Comparison of ENCODE assay signal across 28 cellular contexts in genomic region chr4:140622333-140622958, GRCh38. TPM values are rescaled to one million over a fixed set of nuclear protein-coding genes. Genes with fewer than 3 reads are reported as not detected.
"Had no signal": no experiment of that assay in that cellular context is flagged by ENCODE, and none has a peak within 500 bp of the region (broad histone marks: within the 10 kb centered on the region; RNA-seq: fewer than 3 reads in every experiment).

No MANE protein-coding gene starts in this region.

- H3K27me3 ChIP-seq: brain microvascular endothelial cell, cardiac muscle cell, Peyer's patch, SJSA1 had no signal

- H3K4me1 ChIP-seq: Peyer's patch, SJSA1 had no signal

- H3K36me3 Mint-ChIP-seq: activated CD8-positive, alpha-beta memory T cell treated with anti-CD3 and anti-CD28 coated beads, Interleukin-2, amount 10 ng/mL, durations not matched to agents 7 days and 5 days; activated naive CD8-positive, alpha-beta T cell had no signal

- ATAC-seq: activated CD8-positive, alpha-beta memory T cell treated with anti-CD3 and anti-CD28 coated beads, Interleukin-2, amount 10 ng/mL, durations not matched to agents 7 days and 5 days; SK-N-SH treated with all-trans-retinoic acid at 6 μM for 48 hours; T-helper 17 cell had no signal

- H3K4me3 ChIP-seq: cardiac muscle cell, Peyer's patch, SJSA1 had no signal

- H3K4me3 Mint-ChIP-seq: activated B cell treated with CpG ODN at 0.5 μM for 24 hours; activated CD4-positive, alpha-beta T cell treated with anti-CD3 and anti-CD28 coated beads, Interleukin-2, amount 10 ng/mL, durations not matched to agents 24 days and 14 days; activated CD8-positive, alpha-beta memory T cell treated with anti-CD3 and anti-CD28 coated beads, Interleukin-2, amount 10 ng/mL, durations not matched to agents 7 days and 5 days; activated naive CD8-positive, alpha-beta T cell; activated T-cell treated with anti-CD3 and anti-CD28 coated beads, Interleukin-2, amount 50 U/mL, for 24 hours had no signal

- H3K9me3 ChIP-seq: Peyer's patch, SJSA1 had no signal

- H3K9me3 Mint-ChIP-seq: activated B cell treated with CpG ODN at 0.5 μM for 24 hours; activated CD4-positive, alpha-beta T cell treated with anti-CD3 and anti-CD28 coated beads, Interleukin-2, amount 10 ng/mL, durations not matched to agents 24 days and 14 days; activated T-cell treated with anti-CD3 and anti-CD28 coated beads, Interleukin-2, amount 50 U/mL, for 24 hours had no signal

- H3K4me1 Mint-ChIP-seq: activated B cell treated with CpG ODN at 0.5 μM for 24 hours; activated CD4-positive, alpha-beta T cell treated with anti-CD3 and anti-CD28 coated beads, Interleukin-2, amount 10 ng/mL, durations not matched to agents 24 days and 14 days; activated CD8-positive, alpha-beta memory T cell treated with anti-CD3 and anti-CD28 coated beads, Interleukin-2, amount 10 ng/mL, durations not matched to agents 7 days and 5 days; T-helper 17 cell had no signal

- H3K27ac Mint-ChIP-seq: activated B cell treated with CpG ODN at 0.5 μM for 24 hours; activated CD4-positive, alpha-beta T cell treated with anti-CD3 and anti-CD28 coated beads, Interleukin-2, amount 10 ng/mL, durations not matched to agents 24 days and 14 days; activated CD8-positive, alpha-beta memory T cell treated with anti-CD3 and anti-CD28 coated beads, Interleukin-2, amount 10 ng/mL, durations not matched to agents 7 days and 5 days; activated naive CD8-positive, alpha-beta T cell; activated T-cell treated with anti-CD3 and anti-CD28 coated beads, Interleukin-2, amount 50 U/mL, for 24 hours; T-helper 17 cell had no signal

- H3K27ac ChIP-seq: brain microvascular endothelial cell, cardiac muscle cell, Peyer's patch, SJSA1 had no signal

- H3K36me3 ChIP-seq: SJSA1 had no signal

- H3K27me3 Mint-ChIP-seq: activated B cell treated with CpG ODN at 0.5 μM for 24 hours; activated naive CD8-positive, alpha-beta T cell had no signal

- DNase-seq: activated B cell treated with CpG ODN at 0.5 μM for 24 hours; activated CD4-positive, alpha-beta T cell treated with anti-CD3 and anti-CD28 coated beads for 1 hour; activated CD4-positive, alpha-beta T cell treated with anti-CD3 and anti-CD28 coated beads, Interleukin-2, amount 10 ng/mL, durations not matched to agents 24 days and 14 days; activated CD4-positive, alpha-beta T cell treated with anti-CD3 and anti-CD28 coated beads, Interleukin-2, amount 50 U/mL, for 48 hours; activated CD8-positive, alpha-beta memory T cell treated with anti-CD3 and anti-CD28 coated beads, Interleukin-2, amount 10 ng/mL, durations not matched to agents 7 days and 5 days; activated effector memory CD4-positive, alpha-beta T cell treated with anti-CD3 and anti-CD28 coated beads, Interleukin-2, amount 50 U/mL, for 16 hours; activated naive CD4-positive, alpha-beta T cell treated with Interleukin-2 at 50 U/mL for 16 hours; activated T-cell treated with anti-CD3 and anti-CD28 coated beads, Interleukin-2, amount 50 U/mL, for 24 hours; amygdala; brain microvascular endothelial cell; cerebellar nuclear complex; Karpas-422; MM.1S; NCI-H1105; NCI-H1436 treated with DMSO at 0.1 percent for 48 hours; NCI-H187; NCI-H2081; NCI-H510A treated with DMSO at 0.1 percent for 48 hours; NCI-H69; NK-92 treated with Interleukin-12 subunit alpha and Interleukin-12 subunit beta, amount 100 ng/mL, for 24 hours; Peyer's patch; SHP77; T-helper 17 cell; T-helper 9 cell had no signal

RNA-seq across cellular contexts. Expression of gene UCP1, which starts 53.7 kb away (rescaled TPM):
- total RNA-seq: activated B cell treated with CpG ODN at 0.5 μM for 24 hours; activated CD4-positive, alpha-beta T cell treated with anti-CD3 and anti-CD28 coated beads, Interleukin-2, amount 10 ng/mL, durations not matched to agents 24 days and 14 days; activated CD8-positive, alpha-beta memory T cell treated with anti-CD3 and anti-CD28 coated beads, Interleukin-2, amount 10 ng/mL, durations not matched to agents 7 days and 5 days; cardiac muscle cell; Peyer's patch; SJSA1; T-helper 17 cell had no signal
